Comparison of ENCODE assay signal across 15 cellular contexts in genomic region chr6:14079433-14079832, GRCh38. TPM values are rescaled to one million over a fixed set of nuclear protein-coding genes. Genes with fewer than 3 reads are reported as not detected.
DNase-seq lines count a peak whose midpoint lies in the region; ATAC-seq and TF ChIP-seq lines count a peak whose summit lies in the region.
"Had no signal": no experiment of that assay in that cellular context is flagged by ENCODE, and none has a peak within 500 bp of the region (broad histone marks: within the 10 kb centered on the region; RNA-seq: fewer than 3 reads in every experiment).

No MANE protein-coding gene starts in this region.

- H3K4me1 ChIP-seq in left lung (peaks cover 0 to 13% of the 10 kb centered on the region in 2 donors), thyroid gland (peaks cover 0 to 4% of the 10 kb centered on the region in 2 donors)

- DNase-seq in A172 (ENCODE audit: low spot score), result peak; percentile 87
- peak; percentile 41 for DNase-seq in H4 (ENCODE audit: low spot score)
- peak; percentile 78 for DNase-seq in astrocyte of the spinal cord (ENCODE audit: low read depth, low spot score)
- no peak for DNase-seq in left lung
- no peak for DNase-seq in NCI-H524 treated with DMSO at 0.1 percent for 48 hours (lab: John Stamatoyannopoulos, UW)
- no peak for DNase-seq in thyroid gland
- DNase-seq: glutamatergic neuron, NCI-H1048, NCI-H524, WERI-Rb-1 had no signal

- no peaks in the 10 kb centered on the region for H3K9me3 ChIP-seq in left lung
- no peaks in the 10 kb centered on the region for H3K9me3 ChIP-seq in thyroid gland
- H3K9me3 ChIP-seq: neutrophil, SJSA1 had no signal

- H3K27me3 ChIP-seq in left lung, result no peaks in the 10 kb centered on the region
- H3K27me3 ChIP-seq in thyroid gland, result no peaks in the 10 kb centered on the region
- H3K27me3 ChIP-seq: neutrophil, SJSA1 had no signal

- ATAC-seq in left lung (peak; percentile 35), HG03457 (IDR thresholded peaks at IDR 0.05; ENCODE audit: unreplicated experiment) (no peak), GM18520 (IDR thresholded peaks at IDR 0.05; ENCODE audit: unreplicated experiment) (no peak)

- intact Hi-C loops in left lung (cut with DNase I) (no loop called here), thyroid gland (cut with DNase I) (no loop called here)

- in situ Hi-C loops in astrocyte of the spinal cord (cut with HindIII; ENCODE audit: low sequenced_read_pairs), result no loop called here

- H3K36me3 ChIP-seq in left lung, result no peaks in the 10 kb centered on the region
- H3K36me3 ChIP-seq in thyroid gland, result no peaks in the 10 kb centered on the region
- H3K36me3 ChIP-seq: neutrophil, SJSA1, WERI-Rb-1 had no signal

- H3K27ac ChIP-seq in left lung, result no peak overlapping the region
- no peak overlapping the region for H3K27ac ChIP-seq in thyroid gland
- H3K27ac ChIP-seq: C4-2B, neutrophil, SJSA1, WERI-Rb-1 had no signal

- no peak overlapping the region for H3K4me3 ChIP-seq in astrocyte of the spinal cord (ENCODE audit: low read depth, low read length)
- no peak overlapping the region for H3K4me3 ChIP-seq in left lung
- H3K4me3 ChIP-seq in thyroid gland (replicated peaks in 1 of 3), result no peak overlapping the region
- H3K4me3 ChIP-seq: SJSA1 had no signal

- TF ChIP-seq CTCF in astrocyte of the spinal cord (IDR thresholded peaks at IDR 0.05; ENCODE audit: low read depth, low read length) (no peak), left lung (IDR thresholded peaks at IDR 0.05) (no peak), thyroid gland (IDR thresholded peaks at IDR 0.05) (no peak)

- 66 to 84% methylated on average over 5 of the region's 5 CpGs for WGBS in thyroid gland, 2 donors

- no peak for TF ChIP-seq POLR2A in thyroid gland (IDR thresholded peaks at IDR 0.05)

RNA-seq across cellular contexts. Expression of gene CD83, which starts 38.1 kb away (rescaled TPM):
- 4.4 and 5.3 TPM in 2 replicates for total RNA-seq in A172 (2014; rRNA removed; shearing (Covaris generic))
- total RNA-seq in H4 (2014; rRNA removed; shearing (Covaris generic)), result 3.8 and 5.3 TPM in 2 replicates
- total RNA-seq in left lung (10 to 100 TPM; 14.2 to 22.1 TPM), thyroid gland (1 to 10 TPM; 3.0 to 4.7 (median 3.4) TPM)

Comparison
In these comparisons a context has a peak if more than half of its experiments do, and no peak if none do; other contexts are left out.
1. DNase-seq: peak in A172 (single experiment), H4 (single experiment) and astrocyte of the spinal cord (single experiment); none in left lung (0 of 2), NCI-H524 treated with DMSO at 0.1 percent for 48 hours (single experiment) and thyroid gland (0 of 2).